In genomic region chr7:117472335-117472734, GRCh38 we compare ENCODE assay signal across 16 cellular contexts. TPM values are rescaled to one million over a fixed set of nuclear protein-coding genes. Genes with fewer than 3 reads are reported as not detected.
"Had no signal": no experiment of that assay in that cellular context is flagged by ENCODE, and none has a peak within 500 bp of the region (broad histone marks: within the 10 kb centered on the region; RNA-seq: fewer than 3 reads in every experiment).

No MANE protein-coding gene starts in this region.

- H3K4me1 ChIP-seq: ascending aorta had no signal

- H3K9me3 ChIP-seq: ascending aorta, esophagus muscularis mucosa, thoracic aorta had no signal

- DNase-seq: activated CD4-positive, alpha-beta T cell treated with anti-CD3 and anti-CD28 coated beads for 4 hours; activated CD8-positive, alpha-beta memory T cell treated with anti-CD3 and anti-CD28 coated beads, Interleukin-2, amount 50 U/mL, for 48 hours; activated CD8-positive, alpha-beta T cell treated with anti-CD3 and anti-CD28 coated beads for 36 hours; glutamatergic neuron; mesenchymal stem cell; nephron progenitor cell; stimulated activated CD4-positive, alpha-beta T cell treated with anti-CD3 and anti-CD28 coated beads, Interleukin-2, amount 100 ng/mL, for 48 hours; stimulated activated CD8-positive, alpha-beta memory T cell treated with anti-CD3 and anti-CD28 coated beads, Interleukin-4, amount 100 ng/mL, for 48 hours; stimulated activated naive CD8-positive, alpha-beta T cell treated with anti-CD3 and anti-CD28 coated beads, Interleukin-15, amount 100 ng/mL, for 72 hours; T1000 had no signal

- H3K36me3 ChIP-seq: ascending aorta, esophagus muscularis mucosa, thoracic aorta had no signal

- H3K27ac ChIP-seq: ascending aorta, esophagus muscularis mucosa, thoracic aorta had no signal

- ATAC-seq: activated CD8-positive, alpha-beta T cell treated with anti-CD3 and anti-CD28 coated beads for 36 hours; stimulated activated naive CD8-positive, alpha-beta T cell treated with anti-CD3 and anti-CD28 coated beads, Interleukin-15, amount 100 ng/mL, for 72 hours had no signal

- H3K4me3 ChIP-seq: ascending aorta, esophagus muscularis mucosa, thoracic aorta had no signal

RNA-seq across cellular contexts. Expression of gene CFTR, which starts 7.5 kb away (rescaled TPM):
- total RNA-seq: activated CD8-positive, alpha-beta T cell treated with anti-CD3 and anti-CD28 coated beads for 36 hours; esophagus muscularis mucosa; pulmonary artery endothelial cell had no signal

RNA-seq across cellular contexts. Expression of gene ASZ1, which starts 45.0 kb away (rescaled TPM):
- total RNA-seq: activated CD8-positive, alpha-beta T cell treated with anti-CD3 and anti-CD28 coated beads for 36 hours; ascending aorta; esophagus muscularis mucosa; omental fat pad; pulmonary artery endothelial cell; thoracic aorta; urinary bladder had no signal
